24 cellular contexts compared by ENCODE assay signal in genomic region chr4:124090007-124090406, GRCh38.
"Had no signal": no experiment of that assay in that cellular context is flagged by ENCODE, and none has a peak within 500 bp of the region (broad histone marks: within the 10 kb centered on the region; RNA-seq: fewer than 3 reads in every experiment).

No MANE protein-coding gene starts in this region.

- H3K27me3 ChIP-seq: colonic mucosa, heart right ventricle, stomach, transverse colon had no signal

- H3K4me1 ChIP-seq: colonic mucosa, lower lobe of right lung, psoas muscle, stomach, transverse colon had no signal

- H3K9me3 ChIP-seq: colonic mucosa, lower lobe of right lung, psoas muscle, stomach, thoracic aorta, transverse colon had no signal

- H3K4me3 ChIP-seq: colonic mucosa, dorsolateral prefrontal cortex, heart right ventricle, lower lobe of right lung, psoas muscle, stomach, thoracic aorta, transverse colon had no signal

- ATAC-seq: esophagus mucosa; left lobe of liver; lower lobe of right lung; natural killer cell treated with Interleukin-12 subunit alpha and Interleukin-12 subunit beta and Interleukin-15 and Interleukin-18, amount 100 ng/mL, for 72 hours; psoas muscle had no signal

- FAIRE-seq: frontal cortex, islet of Langerhans, small intestine had no signal

- DNase-seq: colonic mucosa; dorsolateral prefrontal cortex; effector CD8-positive, alpha-beta T cell; hypothalamus; kidney glomerular epithelial cell; lower lobe of right lung; mesenchymal stem cell; midbrain; occipital lobe; psoas muscle; retina; small intestine; stimulated activated CD4-positive, alpha-beta T cell treated with anti-CD3 and anti-CD28 coated beads, Interleukin-12 subunit alpha, Interleukin-12 subunit beta, amount 100 ng/mL, for 4 hours; stimulated activated naive CD4-positive, alpha-beta T cell; stomach; substantia nigra; transverse colon had no signal

- H3K36me3 ChIP-seq: colonic mucosa, heart right ventricle, lower lobe of right lung, stomach, thoracic aorta, transverse colon had no signal

- H3K27ac ChIP-seq: colonic mucosa, dorsolateral prefrontal cortex, heart right ventricle, lower lobe of right lung, psoas muscle, stomach, thoracic aorta, transverse colon had no signal
